ENCODE assay signal across 24 cellular contexts in the genomic region with DNA sequence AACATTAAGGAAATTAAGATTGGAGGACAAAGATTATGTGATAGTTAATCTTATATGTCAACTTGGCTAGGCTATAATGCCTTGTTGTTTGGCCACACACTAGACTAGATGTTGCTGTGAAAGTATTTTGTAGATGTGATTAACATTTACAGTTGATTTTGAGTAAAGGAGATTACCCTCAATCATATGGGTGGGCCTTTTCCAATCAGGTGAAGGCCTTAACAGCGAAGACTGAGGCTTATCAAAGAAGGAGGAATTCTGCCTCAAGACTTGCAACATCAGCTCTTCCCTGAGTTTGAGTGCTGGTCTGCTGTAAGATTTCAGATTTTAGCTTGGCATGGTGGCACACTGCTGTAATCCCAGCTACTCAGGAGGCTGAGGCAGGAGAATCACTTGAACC.
DNase-seq lines count a peak whose midpoint lies in the region; ATAC-seq, FAIRE-seq and TF ChIP-seq lines count a peak whose summit lies in the region.
"Had no signal": no experiment of that assay in that cellular context is flagged by ENCODE, and none has a peak within 500 bp of the region (broad histone marks: within the 10 kb centered on the region; RNA-seq: fewer than 3 reads in every experiment).

No MANE protein-coding gene starts in this region.

- in situ Hi-C loops in K562 (cut with MboI), result loop anchor here (25.0 kb wide), 1 partner anchor 554 kb away; no protein-coding TSS in a partner anchor

- no peak overlapping the region for H2AFZ ChIP-seq in K562 (ENCODE audit: low read depth, low read length)

- no TSS peak for BruUV-seq in K562 (replicated peaks; lab: Mats Ljungman, UMichigan)

- H3K36me3 ChIP-seq in left ventricle myocardium inferior (no peaks in the 10 kb centered on the region), K562 (ENCODE audit: control insufficient read depth, insufficient read depth, low read length) (no peaks in the 10 kb centered on the region)
- H3K36me3 ChIP-seq: BLaER1 had no signal

- H3K27ac ChIP-seq in left ventricle myocardium inferior (replicated peaks), result peak overlapping the region; percentile 81
- H3K27ac ChIP-seq in K562 (ENCODE audit: extremely low read depth, low read depth, low read length), result no peak overlapping the region
- H3K27ac ChIP-seq: 22Rv1, BLaER1, C4-2B had no signal

- TF ChIP-seq EP300 in K562 (IDR thresholded peaks at IDR 0.05; ENCODE audit: low read length), result no peak

- POLR2A ChIA-PET in K562 (lab: Yijun Ruan, JAX) (no interaction called here), GM10248 (lab: Yijun Ruan, JAX) (no interaction called here)

- no peak for FAIRE-seq in K562 (lab: Jason Lieb, UNC)
- FAIRE-seq: A204.1, GM12891, GM18507, H1 had no signal

- intact Hi-C loops in left ventricle myocardium inferior (cut with micrococcal nuclease), result no loop called here
- intact Hi-C loops in Right ventricle myocardium inferior (cut with DNase I), result loop anchor here (2.0 to 10.0 kb wide), 4 partner anchors 23 to 311 kb away; no protein-coding TSS in a partner anchor
- intact Hi-C loops in K562 (cut with micrococcal nuclease), result loop anchor here (5.0 kb wide), 1 partner anchor 549 kb away; no protein-coding TSS in a partner anchor
- intact Hi-C loops in left colon (cut with DNase I, micrococcal nuclease), result loop anchor here in 1 of 2 donors (5.0 kb wide), 1 partner anchor 549 kb away; no protein-coding TSS in a partner anchor

- H3K9me3 ChIP-seq in left ventricle myocardium inferior (replicated peaks), result no peaks in the 10 kb centered on the region
- no peaks in the 10 kb centered on the region for H3K9me3 ChIP-seq in K562 (replicated peaks; ENCODE audit: control insufficient read depth, insufficient read depth, low read depth, low read length)
- H3K9me3 ChIP-seq: BLaER1, Caco-2 had no signal

- H3K36me3 Mint-ChIP-seq in activated naive CD4-positive, alpha-beta T cell treated with anti-CD3 and anti-CD28 coated beads, Interleukin-2, amount 50 U/mL, for 72 hours, result no peaks in the 10 kb centered on the region
- H3K36me3 Mint-ChIP-seq: CD4-positive, CD25-positive, alpha-beta regulatory T cell; CD8-positive, alpha-beta T cell had no signal

- TF ChIP-seq CTCF in left ventricle myocardium inferior (IDR thresholded peaks at IDR 0.05; ENCODE audit: borderline replicate concordance) (no peak), K562 (IDR thresholded peaks at IDR 0.05 in 2 of 3, conservative IDR thresholded peaks at IDR 0.05 in 1 of 3; ENCODE audit: insufficient read depth in 2 of 3, low read depth in 1 of 3, low read length in 3 of 3) (no peak), GM10248 (IDR thresholded peaks at IDR 0.05; ENCODE audit: control extremely low read depth, extremely low read depth, low read depth, missing control alignments) (no peak)

- H4K20me1 ChIP-seq in K562 (replicated peaks; ENCODE audit: control insufficient read depth, insufficient read depth, low read length), result no peaks in the 10 kb centered on the region
- H4K20me1 ChIP-seq: BLaER1 had no signal

- 0% methylated on average over 1 of the region's 1 CpG for WGBS in K562 (ENCODE audit: insufficient coverage, low coverage, missing lambda C conversion rate)

- no peaks in the 10 kb centered on the region for H3K9me3 Mint-ChIP-seq in activated naive CD4-positive, alpha-beta T cell treated with anti-CD3 and anti-CD28 coated beads, Interleukin-2, amount 50 U/mL, for 72 hours
- H3K9me3 Mint-ChIP-seq: CD8-positive, alpha-beta T cell had no signal

- no peaks in the 10 kb centered on the region for H3K79me2 ChIP-seq in K562 (ENCODE audit: control insufficient read depth, insufficient read depth, low read length)

- no peaks in the 10 kb centered on the region for H3K27me3 ChIP-seq in left ventricle myocardium inferior (ENCODE audit: low read depth)
- H3K27me3 ChIP-seq in K562 (ENCODE audit: control insufficient read depth in 2 of 2, insufficient read depth in 2 of 2, low read length in 2 of 2), result no peaks in the 10 kb centered on the region
- H3K27me3 ChIP-seq: BLaER1 had no signal

- CTCF ChIA-PET in K562 (lab: Yijun Ruan, JAX; ENCODE audit: low intra/inter-chr PET ratio), result no interaction called here
- CTCF ChIA-PET in GM10248 (lab: Yijun Ruan, JAX), result interaction anchor here (1.2 to 4.5 kb wide), 2 partner anchors 8 to 546 kb away, joined by 4 to 43 read pairs; no protein-coding TSS in a partner anchor

- H3K27ac Mint-ChIP-seq in activated naive CD4-positive, alpha-beta T cell treated with anti-CD3 and anti-CD28 coated beads, Interleukin-2, amount 50 U/mL, for 72 hours, result no peak overlapping the region
- H3K27ac Mint-ChIP-seq: B cell; CD8-positive, alpha-beta T cell had no signal

- H3K4me1 ChIP-seq in left ventricle myocardium inferior, result peaks cover 65% of the 10 kb centered on the region
- peaks cover 0 to 4% of the 10 kb centered on the region in 2 experiments; a peak in 2 of 5 replicates for H3K4me1 ChIP-seq in K562 (replicated peaks in 1 of 2; ENCODE audit: control insufficient read depth in 2 of 2, insufficient read depth in 2 of 2, low read length in 2 of 2)
- H3K4me1 ChIP-seq: Caco-2 had no signal

- H3K4me2 ChIP-seq in K562 (ENCODE audit: insufficient read depth, low read length), result no peak overlapping the region
- H3K4me2 ChIP-seq: BLaER1 had no signal

- H3K4me3 ChIP-seq in left ventricle myocardium inferior (no peak overlapping the region), K562 (no peak overlapping the region)
- H3K4me3 ChIP-seq: BLaER1 had no signal

- DNase-seq in left ventricle myocardium inferior, result no peak
- no peak for DNase-seq in Right ventricle myocardium inferior (ENCODE audit: missing footprints)
- DNase-seq in K562 (ENCODE audit: extremely low read depth in 1 of 4, low spot score in 3 of 4), result no peak
- DNase-seq in left colon, result no peak
- DNase-seq in GM10248 (ENCODE audit: extremely low spot score), result no peak
- no peak for DNase-seq in ureter (ENCODE audit: low spot score)
- no peak for DNase-seq in activated naive CD4-positive, alpha-beta T cell treated with anti-CD3 and anti-CD28 coated beads, Interleukin-2, amount 50 U/mL, for 72 hours (ENCODE audit: low spot score in 2 of 2)
- DNase-seq: Caco-2; CD4-positive, CD25-positive, alpha-beta regulatory T cell; CD8-positive, alpha-beta T cell; DMS 273 treated with DMSO at 0.1 percent for 48 hours; DMS79; EL; GDM1; H7; HCEC 1CT had no signal

- no peaks in the 10 kb centered on the region for H3K9me1 ChIP-seq in K562 (ENCODE audit: control insufficient read depth, insufficient read depth, low read length)

- TF ChIP-seq POLR2A in K562 (conservative IDR thresholded peaks at IDR 0.05), result no peak

- H3K9ac ChIP-seq in K562 (ENCODE audit: insufficient read depth in 1 of 2, low read depth in 2 of 2, low read length in 2 of 2), result no peak overlapping the region
- H3K9ac ChIP-seq: BLaER1 had no signal

- no peak for ATAC-seq in Right ventricle myocardium inferior
- no peak for ATAC-seq in K562
- peak; percentile 40 for ATAC-seq in left colon
- ATAC-seq in activated naive CD4-positive, alpha-beta T cell treated with anti-CD3 and anti-CD28 coated beads, Interleukin-2, amount 50 U/mL, for 72 hours, result no peak
- ATAC-seq: CD8-positive, alpha-beta T cell had no signal

- TF ChIP-seq RAD21 in K562 (CRISPR knock-in tag; conservative IDR thresholded peaks at IDR 0.05 in 1 of 2, IDR thresholded peaks at IDR 0.05 in 1 of 2), result no peak

TF ChIP-seq in K562, 482 proteins besides CTCF, POLR2A, EP300 and RAD21:
- TF ChIP-seq ZNF134 (CRISPR knock-in tag; conservative IDR thresholded peaks at IDR 0.05), result peak; percentile 91
- TF ChIP-seq, protein P1, sequence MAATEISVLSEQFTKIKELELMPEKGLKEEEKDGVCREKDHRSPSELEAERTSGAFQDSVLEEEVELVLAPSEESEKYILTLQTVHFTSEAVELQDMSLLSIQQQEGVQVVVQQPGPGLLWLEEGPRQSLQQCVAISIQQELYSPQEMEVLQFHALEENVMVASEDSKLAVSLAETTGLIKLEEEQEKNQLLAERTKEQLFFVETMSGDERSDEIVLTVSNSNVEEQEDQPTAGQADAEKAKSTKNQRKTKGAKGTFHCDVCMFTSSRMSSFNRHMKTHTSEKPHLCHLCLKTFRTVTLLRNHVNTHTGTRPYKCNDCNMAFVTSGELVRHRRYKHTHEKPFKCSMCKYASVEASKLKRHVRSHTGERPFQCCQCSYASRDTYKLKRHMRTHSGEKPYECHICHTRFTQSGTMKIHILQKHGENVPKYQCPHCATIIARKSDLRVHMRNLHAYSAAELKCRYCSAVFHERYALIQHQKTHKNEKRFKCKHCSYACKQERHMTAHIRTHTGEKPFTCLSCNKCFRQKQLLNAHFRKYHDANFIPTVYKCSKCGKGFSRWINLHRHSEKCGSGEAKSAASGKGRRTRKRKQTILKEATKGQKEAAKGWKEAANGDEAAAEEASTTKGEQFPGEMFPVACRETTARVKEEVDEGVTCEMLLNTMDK (IDR thresholded peaks at IDR 0.05; ENCODE audit: borderline replicate concordance, insufficient read depth, low read depth, low read length, poor library complexity, severe bottlenecking), result no peak
